8 cellular contexts compared by ENCODE assay signal in genomic region chr15:78756781-78757635, GRCh38. TPM values are rescaled to one million over a fixed set of nuclear protein-coding genes. Genes with fewer than 3 reads are reported as not detected.
DNase-seq lines count a peak whose midpoint lies in the region; ATAC-seq and TF ChIP-seq lines count a peak whose summit lies in the region.
"Not testable (repeated sequence)": the region's sequence is repeated elsewhere in the genome, so short reads cannot be mapped to it uniquely, and the experiment has no call there.

No MANE protein-coding gene starts in this region.

- DNase-seq in ELR (ENCODE audit: low read depth): peak; percentile 89
- DNase-seq in SKM-1 treated with dmso at 0.1 percent for 144 hours (lab: John Stamatoyannopoulos, UW; ENCODE audit: unreplicated experiment): peak; percentile 13
- peak; percentile 9 for DNase-seq in amniotic epithelial cell (ENCODE audit: low read depth)
- peak; percentile 87 for DNase-seq in Right ventricle myocardium inferior (ENCODE audit: missing footprints)
- DNase-seq in osteoblast (ENCODE audit: insufficient read length, low spot score, missing footprints): peak; percentile 98

- H3K4me3 ChIP-seq in osteoblast (ENCODE audit: insufficient read depth, low read length) (peak overlapping the region; percentile 39), subcutaneous abdominal adipose tissue (ENCODE audit: low read depth in 1 of 5, low read length in 5 of 5) (peak overlapping the region in 1 of 5 donors; percentile 16)

- not testable (repeated sequence) for H3K36me3 ChIP-seq in osteoblast (ENCODE audit: insufficient read depth, low read length); subcutaneous abdominal adipose tissue (ENCODE audit: control insufficient read depth in 5 of 5, insufficient read depth in 5 of 5, low read length in 5 of 5)

- H3K4me2 ChIP-seq in osteoblast (ENCODE audit: insufficient read depth, low read length): peak overlapping the region; percentile 71

- H4K20me1 ChIP-seq in osteoblast (ENCODE audit: insufficient read depth, low read length): not testable (repeated sequence)

- not testable (repeated sequence) for H3K27me3 ChIP-seq in osteoblast (ENCODE audit: insufficient read depth, low read length); subcutaneous abdominal adipose tissue (ENCODE audit: control insufficient read depth in 5 of 5, insufficient read depth in 4 of 5, low read length in 5 of 5)

- H3K79me2 ChIP-seq in osteoblast (ENCODE audit: insufficient read depth, low read length): not testable (repeated sequence)

- intact Hi-C loops in Right ventricle myocardium inferior (cut with DNase I): loop anchor here (2.0 kb wide), 1 partner anchor 118 kb away; no protein-coding TSS in a partner anchor

- peak overlapping the region; percentile 47 for H2AFZ ChIP-seq in osteoblast (ENCODE audit: low read length)

- H3K9me3 ChIP-seq in osteoblast (ENCODE audit: low read depth, low read length); subcutaneous abdominal adipose tissue (ENCODE audit: control insufficient read depth in 5 of 5, low read length in 5 of 5): not testable (repeated sequence)

- TF ChIP-seq CTCF in osteoblast (IDR thresholded peaks at IDR 0.05; ENCODE audit: extremely low read depth, low read depth, low read length): not testable (repeated sequence)

- peak overlapping the region in 1 of 5 donors; percentile 30 for H3K9ac ChIP-seq in subcutaneous abdominal adipose tissue (ENCODE audit: low read length in 5 of 5)

- ATAC-seq in GM21390 (IDR thresholded peaks at IDR 0.05; ENCODE audit: unreplicated experiment) (peak; percentile 57), HG03354 (IDR thresholded peaks at IDR 0.05; ENCODE audit: poor library complexity, severe bottlenecking, unreplicated experiment) (peak; percentile 62), Right ventricle myocardium inferior (peak; percentile 47)

- peaks cover 21% of the 10 kb centered on the region for H3K4me1 ChIP-seq in osteoblast (ENCODE audit: insufficient read depth, low read length)
- H3K4me1 ChIP-seq in subcutaneous abdominal adipose tissue (ENCODE audit: control insufficient read depth in 5 of 5, insufficient read depth in 5 of 5, low read length in 5 of 5): peaks cover 5 to 62% (median 50%) of the 10 kb centered on the region in 5 donors

- H3K27ac ChIP-seq in osteoblast (ENCODE audit: low read depth, low read length) (peak overlapping the region; percentile 90), subcutaneous abdominal adipose tissue (ENCODE audit: low read depth, low read length) (peak overlapping the region; percentile 60)

RNA-seq across cellular contexts. Expression of gene ADAMTS7, which starts 54.3 kb away (rescaled TPM):
- total RNA-seq in Right ventricle myocardium inferior (32.1 TPM), osteoblast (32.4 and 34.0 TPM in 2 replicates)

Comparison
In these comparisons a context has a peak if more than half of its experiments do, and no peak if none do; other contexts are left out.
1. DNase-seq: peak in every context shown above with its lines; median percentile 98 in osteoblast; 89 in ELR; 87 in Right ventricle myocardium inferior; 13 in SKM-1 treated with dmso at 0.1 percent for 144 hours; 9 in amniotic epithelial cell.